ENCODE assay signal across 8 cellular contexts in genomic region chr3:185823280-185824044, GRCh38. TPM values are rescaled to one million over a fixed set of nuclear protein-coding genes. Genes with fewer than 3 reads are reported as not detected.
DNase-seq lines count a peak whose midpoint lies in the region; ATAC-seq and TF ChIP-seq lines count a peak whose summit lies in the region.

No MANE protein-coding gene starts in this region.

- no peak overlapping the region for H3K27ac ChIP-seq in CD4-positive, CD25-positive, alpha-beta regulatory T cell (ENCODE audit: insufficient read depth, low read length, poor library complexity, severe bottlenecking)
- peak overlapping the region; percentile 96 for H3K27ac ChIP-seq in HUES6 (ENCODE audit: low read depth, low read length)
- H3K27ac ChIP-seq in muscle layer of duodenum (ENCODE audit: low read length) = peak overlapping the region; percentile 45
- H3K27ac ChIP-seq in vagina = peak overlapping the region; percentile 98

- no peaks in the 10 kb centered on the region for H3K36me3 ChIP-seq in CD4-positive, CD25-positive, alpha-beta regulatory T cell (ENCODE audit: control insufficient read depth, insufficient read depth, low read length)
- H3K36me3 ChIP-seq in HUES6 (ENCODE audit: control insufficient read depth, insufficient read depth, low read length) (peaks cover 15% of the 10 kb centered on the region), muscle layer of duodenum (ENCODE audit: control insufficient read depth in 1 of 2, insufficient read depth in 2 of 2, low read length in 2 of 2) (no peaks in the 10 kb centered on the region), vagina (no peaks in the 10 kb centered on the region)

- peaks cover 7 to 23% (median 16%) of the 10 kb centered on the region in 4 donors for H3K4me1 Mint-ChIP-seq in CD4-positive, CD25-positive, alpha-beta regulatory T cell
- H3K4me1 Mint-ChIP-seq in activated B cell treated with CpG ODN at 0.5 μM for 24 hours = peaks cover 16% of the 10 kb centered on the region

- CTCF ChIA-PET in activated B cell treated with CpG ODN at 0.5 μM for 24 hours (lab: Charles Lee) = interaction anchor here (0.6 to 0.9 kb wide), 3 partner anchors 19 to 163 kb away, joined by 3 read pairs; no protein-coding TSS in a partner anchor

- peaks cover 0 to 3% (median 0%) of the 10 kb centered on the region in 7 donors for H3K9me3 Mint-ChIP-seq in CD4-positive, CD25-positive, alpha-beta regulatory T cell
- H3K9me3 Mint-ChIP-seq in activated B cell treated with CpG ODN at 0.5 μM for 24 hours = no peaks in the 10 kb centered on the region

- H3K36me3 Mint-ChIP-seq in CD4-positive, CD25-positive, alpha-beta regulatory T cell = no peaks in the 10 kb centered on the region
- H3K36me3 Mint-ChIP-seq in activated B cell treated with CpG ODN at 0.5 μM for 24 hours (ENCODE audit: low read depth) = no peaks in the 10 kb centered on the region

- ATAC-seq in CD4-positive, CD25-positive, alpha-beta regulatory T cell (ENCODE audit: low read depth in 2 of 2) = no peak
- ATAC-seq in activated B cell treated with CpG ODN at 0.5 μM for 24 hours (ENCODE audit: low read depth) (no peak), GM21717 (IDR thresholded peaks at IDR 0.05; ENCODE audit: unreplicated experiment) (no peak), GM19324 (IDR thresholded peaks at IDR 0.05; ENCODE audit: low FRiP score, unreplicated experiment) (no peak)

- peak overlapping the region; percentile 91 for H3K9ac ChIP-seq in HUES6 (ENCODE audit: low read length)

- TF ChIP-seq CTCF in activated B cell treated with CpG ODN at 0.5 μM for 24 hours (IDR thresholded peaks at IDR 0.05) (no peak), vagina (IDR thresholded peaks at IDR 0.05) (no peak)

- H3K4me3 Mint-ChIP-seq in CD4-positive, CD25-positive, alpha-beta regulatory T cell = peak overlapping the region; percentile 78 to 87 (median 84)
- H3K4me3 Mint-ChIP-seq in activated B cell treated with CpG ODN at 0.5 μM for 24 hours = peak overlapping the region; percentile 81

- intact Hi-C loops in activated B cell treated with CpG ODN at 0.5 μM for 24 hours (cut with micrococcal nuclease) = loop anchor here (5.0 kb wide), 1 partner anchor 114 kb away; the partner anchor contains the start of gene TRA2B
- intact Hi-C loops in vagina (cut with DNase I) = no loop called here

- no peak for TF ChIP-seq POLR2A in erythroblast (IDR thresholded peaks at IDR 0.05; ENCODE audit: low read length)
- no peak for TF ChIP-seq POLR2A in vagina (IDR thresholded peaks at IDR 0.05)

- no peak for DNase-seq in CD4-positive, CD25-positive, alpha-beta regulatory T cell
- peak; percentile 29 for DNase-seq in activated B cell treated with CpG ODN at 0.5 μM for 24 hours
- peak; percentile 75 to 85 for DNase-seq in erythroblast (lab: John Stamatoyannopoulos, UW)
- DNase-seq in vagina (ENCODE audit: extremely low spot score in 2 of 2) = no peak

- H3K9me3 ChIP-seq in CD4-positive, CD25-positive, alpha-beta regulatory T cell (ENCODE audit: control insufficient read depth in 2 of 2, low read length in 2 of 2) = no peaks in the 10 kb centered on the region
- H3K9me3 ChIP-seq in HUES6 (ENCODE audit: control insufficient read depth, insufficient read depth, low read depth, low read length) (peaks cover 18% of the 10 kb centered on the region; the same call in 1 of the 2 replicates), muscle layer of duodenum (ENCODE audit: control insufficient read depth in 1 of 2, low read length in 2 of 2) (no peaks in the 10 kb centered on the region), vagina (no peaks in the 10 kb centered on the region)

- H3K27me3 Mint-ChIP-seq in CD4-positive, CD25-positive, alpha-beta regulatory T cell = peaks cover 84% of the 10 kb centered on the region
- H3K27me3 Mint-ChIP-seq in activated B cell treated with CpG ODN at 0.5 μM for 24 hours = peaks cover 50% of the 10 kb centered on the region

- peaks cover 25% of the 10 kb centered on the region for H3K4me1 ChIP-seq in CD4-positive, CD25-positive, alpha-beta regulatory T cell (ENCODE audit: control insufficient read depth, insufficient read depth, low read length, poor library complexity, severe bottlenecking)
- H3K4me1 ChIP-seq in HUES6 (ENCODE audit: control insufficient read depth, insufficient read depth, low read length) = peaks cover 36% of the 10 kb centered on the region
- peaks cover 3 to 31% of the 10 kb centered on the region in 2 donors for H3K4me1 ChIP-seq in muscle layer of duodenum (ENCODE audit: control insufficient read depth in 1 of 2, insufficient read depth in 2 of 2, low read length in 2 of 2)
- H3K4me1 ChIP-seq in vagina = peaks cover 24% of the 10 kb centered on the region

- H3K27me3 ChIP-seq in CD4-positive, CD25-positive, alpha-beta regulatory T cell (ENCODE audit: control insufficient read depth, insufficient read depth, low read length) = peaks cover 42% of the 10 kb centered on the region
- H3K27me3 ChIP-seq in HUES6 (ENCODE audit: control insufficient read depth, insufficient read depth, low read length) (no peaks in the 10 kb centered on the region; the same call in 1 of the 2 replicates), muscle layer of duodenum (ENCODE audit: low read depth, low read length) (no peaks in the 10 kb centered on the region), vagina (no peaks in the 10 kb centered on the region)

- POLR2A ChIA-PET in activated B cell treated with CpG ODN at 0.5 μM for 24 hours (lab: Charles Lee) = interaction anchor here (1.1 kb wide), 1 partner anchor 238 kb away, joined by 3 read pairs; the partner anchor contains the start of gene SENP2

- no peak overlapping the region for H3K4me3 ChIP-seq in CD4-positive, CD25-positive, alpha-beta regulatory T cell (ENCODE audit: low read depth, low read length)
- H3K4me3 ChIP-seq in HUES6 (ENCODE audit: low read depth, low read length) = peak overlapping the region; percentile 97
- peak overlapping the region; percentile 63 to 68 for H3K4me3 ChIP-seq in muscle layer of duodenum (ENCODE audit: low read depth in 1 of 2, low read length in 2 of 2)
- H3K4me3 ChIP-seq in vagina = peak overlapping the region; percentile 77 to 86

- no peak overlapping the region for H3K27ac Mint-ChIP-seq in CD4-positive, CD25-positive, alpha-beta regulatory T cell
- no peak overlapping the region for H3K27ac Mint-ChIP-seq in activated B cell treated with CpG ODN at 0.5 μM for 24 hours

RNA-seq across cellular contexts. Expression of gene IGF2BP2, which starts 1.4 kb away (rescaled TPM):
- total RNA-seq in CD4-positive, CD25-positive, alpha-beta regulatory T cell = 3.6 TPM
- polyA plus RNA-seq in CD4-positive, CD25-positive, alpha-beta regulatory T cell = not detected
- total RNA-seq in activated B cell treated with CpG ODN at 0.5 μM for 24 hours (0.51 and 0.69 TPM in 2 replicates), vagina (9.8 TPM)

Comparison
In these comparisons a context has a peak if more than half of its experiments do, and no peak if none do; other contexts are left out.
1. DNase-seq: peak in activated B cell treated with CpG ODN at 0.5 μM for 24 hours (single experiment) and erythroblast (2 of 2); none in CD4-positive, CD25-positive, alpha-beta regulatory T cell (0 of 3) and vagina (0 of 2).